In genomic region chr6:25085761-25086160, GRCh38 we compare ENCODE assay signal across 13 cellular contexts.
DNase-seq lines count a peak whose midpoint lies in the region; ATAC-seq lines count a peak whose summit lies in the region.
"Had no signal": no experiment of that assay in that cellular context is flagged by ENCODE, and none has a peak within 500 bp of the region (broad histone marks: within the 10 kb centered on the region; RNA-seq: fewer than 3 reads in every experiment).

No MANE protein-coding gene starts in this region.

- H3K4me1 Mint-ChIP-seq in T-cell = peaks cover 7 to 24% (median 16%) of the 10 kb centered on the region in 3 donors
- peaks cover 8 to 13% of the 10 kb centered on the region in 2 donors for H3K4me1 Mint-ChIP-seq in stimulated activated naive B cell treated with anti-CD40 and anti-IgM and Interleukin-4, amounts not matched to agents 10 μg/mL and 1 μg/mL and 100 μg/mL, for 72 hours

- POLR2A ChIA-PET in T-cell (lab: Charles Lee) = interaction anchor here in 1 of 2 donors (0.6 kb wide), 1 partner anchor 260 kb away, joined by 3 read pairs; no protein-coding TSS in a partner anchor

- ATAC-seq in Right ventricle myocardium superior (ENCODE audit: poor library complexity) (peak; percentile 51), Right ventricle myocardium inferior (no peak), T-cell (replicated peaks in 1 of 4) (peak; percentile 75 to 88 (median 83)), GM18502 (IDR thresholded peaks at IDR 0.05; ENCODE audit: poor library complexity, unreplicated experiment) (no peak), GM19455 (IDR thresholded peaks at IDR 0.05; ENCODE audit: unreplicated experiment) (no peak)
- ATAC-seq in stimulated activated naive B cell treated with anti-CD40 and anti-IgM and Interleukin-4, amounts not matched to agents 10 μg/mL and 1 μg/mL and 100 μg/mL, for 72 hours (replicated peaks) = peak; percentile 76 to 78
- ATAC-seq: esophagus mucosa, PC-3 had no signal

- H3K4me3 Mint-ChIP-seq in T-cell = no peak overlapping the region
- no peak overlapping the region for H3K4me3 Mint-ChIP-seq in stimulated activated naive B cell treated with anti-CD40 and anti-IgM and Interleukin-4, amounts not matched to agents 10 μg/mL and 1 μg/mL and 100 μg/mL, for 72 hours
- H3K4me3 Mint-ChIP-seq: activated T-cell treated with anti-CD3 and anti-CD28 coated beads, Interleukin-2, amount 50 U/mL, for 4 hours; H9 had no signal

- peaks cover 22% of the 10 kb centered on the region for H3K36me3 Mint-ChIP-seq in T-cell
- H3K36me3 Mint-ChIP-seq in stimulated activated naive B cell treated with anti-CD40 and anti-IgM and Interleukin-4, amounts not matched to agents 10 μg/mL and 1 μg/mL and 100 μg/mL, for 72 hours = peaks cover 4 to 7% of the 10 kb centered on the region in 2 donors

- H3K27ac Mint-ChIP-seq in T-cell = peak overlapping the region; percentile 57 to 73
- H3K27ac Mint-ChIP-seq in stimulated activated naive B cell treated with anti-CD40 and anti-IgM and Interleukin-4, amounts not matched to agents 10 μg/mL and 1 μg/mL and 100 μg/mL, for 72 hours = no peak overlapping the region
- H3K27ac Mint-ChIP-seq: H9 had no signal

- H3K9me3 Mint-ChIP-seq in T-cell = no peaks in the 10 kb centered on the region
- H3K9me3 Mint-ChIP-seq in stimulated activated naive B cell treated with anti-CD40 and anti-IgM and Interleukin-4, amounts not matched to agents 10 μg/mL and 1 μg/mL and 100 μg/mL, for 72 hours = no peaks in the 10 kb centered on the region
- H3K9me3 Mint-ChIP-seq: activated T-cell treated with anti-CD3 and anti-CD28 coated beads, Interleukin-2, amount 50 U/mL, for 4 hours; H9 had no signal

- DNase-seq in Right ventricle myocardium superior (no peak), Right ventricle myocardium inferior (ENCODE audit: missing footprints) (no peak), T-cell (peak in 8 of 34 experiments; percentile 3 to 18 (median 10)), germinal center (ENCODE audit: low spot score) (peak; percentile 10), SW480 (ENCODE audit: low spot score) (no peak)
- DNase-seq in stimulated activated naive B cell treated with anti-CD40 and anti-IgM and Interleukin-4, amounts not matched to agents 10 μg/mL and 1 μg/mL and 100 μg/mL, for 72 hours = no peak
- DNase-seq: activated T-cell treated with anti-CD3 and anti-CD28 coated beads, Interleukin-2, amount 50 U/mL, for 4 hours; H9; IMR-90; PC-3 had no signal

- CTCF ChIA-PET in T-cell (lab: Charles Lee) = interaction anchor here in 1 of 2 donors (0.5 to 2.0 kb wide), 4 partner anchors 14 to 1073 kb away, joined by 3 to 10 read pairs (median 8); no protein-coding TSS in a partner anchor

- H3K27me3 Mint-ChIP-seq in T-cell = no peaks in the 10 kb centered on the region
- H3K27me3 Mint-ChIP-seq in stimulated activated naive B cell treated with anti-CD40 and anti-IgM and Interleukin-4, amounts not matched to agents 10 μg/mL and 1 μg/mL and 100 μg/mL, for 72 hours = no peaks in the 10 kb centered on the region

- intact Hi-C loops in Right ventricle myocardium superior (cut with DNase I) = no loop called here
- intact Hi-C loops in Right ventricle myocardium inferior (cut with DNase I) = loop anchor here (5.0 kb wide), 1 partner anchor 52 kb away; no protein-coding TSS in a partner anchor

Comparison
In these comparisons a context has a peak if more than half of its experiments do, and no peak if none do; other contexts are left out.
1. ATAC-seq: peak in Right ventricle myocardium superior (single experiment), T-cell (4 of 4) and stimulated activated naive B cell treated with anti-CD40 and anti-IgM and Interleukin-4, amounts not matched to agents 10 μg/mL and 1 μg/mL and 100 μg/mL, for 72 hours (2 of 2); none in Right ventricle myocardium inferior (single experiment), GM18502 (single experiment) and GM19455 (single experiment).